In the genomic region with DNA sequence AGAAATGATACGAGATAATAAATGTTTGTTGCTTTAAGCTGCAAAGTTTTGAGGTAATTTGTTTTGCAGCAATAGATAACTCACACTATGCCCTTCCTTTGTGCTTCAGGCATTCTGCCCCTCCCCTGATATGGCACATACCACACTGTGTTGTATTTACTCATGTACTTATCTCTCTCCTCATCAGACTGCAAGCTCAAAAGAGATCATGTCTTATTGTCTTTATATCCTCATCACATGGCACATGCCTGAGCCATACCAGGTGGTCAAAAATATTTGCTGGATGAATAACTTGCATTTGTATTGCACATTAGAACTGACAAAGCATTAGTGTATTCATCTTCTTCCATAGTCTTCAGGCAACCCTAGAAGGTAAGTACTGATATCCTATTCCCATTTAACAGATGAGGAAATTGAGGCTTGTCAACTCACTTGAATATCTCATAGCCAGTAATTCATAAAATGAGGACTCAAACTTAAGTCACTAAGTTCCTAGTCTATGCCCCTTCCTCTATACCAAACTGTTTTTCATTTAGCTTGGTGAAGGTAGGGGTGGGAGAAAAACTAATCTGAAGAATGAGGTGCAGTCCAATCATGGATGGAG, we compare ENCODE assay signal across 11 cellular contexts.
DNase-seq lines count a peak whose midpoint lies in the region; ATAC-seq and TF ChIP-seq lines count a peak whose summit lies in the region.
"Had no signal": no experiment of that assay in that cellular context is flagged by ENCODE, and none has a peak within 500 bp of the region (broad histone marks: within the 10 kb centered on the region; RNA-seq: fewer than 3 reads in every experiment).

No MANE protein-coding gene starts in this region.

- POLR2A ChIA-PET in HEK293 (lab: Yijun Ruan, JAX), result no interaction called here
- POLR2A ChIA-PET in RWPE1 (lab: Yijun Ruan, JAX; ENCODE audit: low non-redundant PET), result interaction anchor here (1.3 kb wide), 1 partner anchor 91 kb away, joined by 4 read pairs; the partner anchor contains the start of gene PICALM

- H3K36me3 ChIP-seq in BLaER1 (no peaks in the 10 kb centered on the region), HEK293 (ENCODE audit: control insufficient read depth in 2 of 2, insufficient read depth in 1 of 2, low read length in 2 of 2) (no peaks in the 10 kb centered on the region)
- H3K36me3 ChIP-seq: BE2C, Peyer's patch had no signal

- H3K36me3 Mint-ChIP-seq in activated naive CD4-positive, alpha-beta T cell treated with anti-CD3 and anti-CD28 coated beads, Interleukin-2, amount 50 U/mL, for 72 hours, result no peaks in the 10 kb centered on the region

- no peak overlapping the region for H3K4me3 ChIP-seq in BLaER1
- H3K4me3 ChIP-seq in HEK293 (ENCODE audit: low read depth, low read length), result no peak overlapping the region
- H3K4me3 ChIP-seq: Peyer's patch had no signal

- H4K20me1 ChIP-seq in BLaER1, result no peaks in the 10 kb centered on the region

- DNase-seq in RWPE1 (ENCODE audit: low spot score), result peak; percentile 45
- peak; percentile 99 to 100 for DNase-seq in foreskin keratinocyte
- no peak for DNase-seq in GM20000 (ENCODE audit: low spot score)
- no peak for DNase-seq in posterior vena cava (ENCODE audit: low spot score)
- no peak for DNase-seq in activated gamma-delta T cell treated with Interleukin-2 at 50 U/mL for 16 hours
- no peak for DNase-seq in activated naive CD4-positive, alpha-beta T cell treated with anti-CD3 and anti-CD28 coated beads, Interleukin-2, amount 50 U/mL, for 72 hours (ENCODE audit: low spot score in 2 of 2)
- DNase-seq: BE2C, Peyer's patch had no signal

- no peak for TF ChIP-seq CTCF in HEK293 (tag by site-specific recombination; IDR thresholded peaks at IDR 0.05)
- no peak for TF ChIP-seq CTCF in RWPE1 (conservative IDR thresholded peaks at IDR 0.05; ENCODE audit: low read depth)
- TF ChIP-seq CTCF in foreskin keratinocyte (conservative IDR thresholded peaks at IDR 0.05), result no peak
- TF ChIP-seq CTCF in GM20000 (IDR thresholded peaks at IDR 0.05; ENCODE audit: extremely low read depth, missing control alignments), result no peak

- CTCF ChIA-PET in HEK293 (lab: Yijun Ruan, JAX), result interaction anchor here (0.7 to 1.9 kb wide), 2 partner anchors 33 to 128 kb away, joined by 3 to 6 read pairs; no protein-coding TSS in a partner anchor
- CTCF ChIA-PET in RWPE1 (lab: Yijun Ruan, JAX), result interaction anchor here (0.6 to 1.8 kb wide), 3 partner anchors 13 to 33 kb away, joined by 3 to 6 read pairs (median 3); no protein-coding TSS in a partner anchor

- H3K27ac ChIP-seq in BLaER1, result no peak overlapping the region
- no peak overlapping the region for H3K27ac ChIP-seq in HEK293 (ENCODE audit: extremely low read depth, low read depth, low read length)
- H3K27ac ChIP-seq in RWPE1, result no peak overlapping the region
- H3K27ac ChIP-seq in foreskin keratinocyte, result peak overlapping the region; percentile 71

- H3K4me2 ChIP-seq in BLaER1, result peak overlapping the region; percentile 52

- H3K9me3 Mint-ChIP-seq in activated naive CD4-positive, alpha-beta T cell treated with anti-CD3 and anti-CD28 coated beads, Interleukin-2, amount 50 U/mL, for 72 hours, result peaks cover 0 to 4% of the 10 kb centered on the region in 2 donors

- intact Hi-C loops in posterior vena cava (cut with DNase I), result no loop called here

- H3K27ac Mint-ChIP-seq in activated naive CD4-positive, alpha-beta T cell treated with anti-CD3 and anti-CD28 coated beads, Interleukin-2, amount 50 U/mL, for 72 hours, result no peak overlapping the region

- H3K9me3 ChIP-seq in BLaER1, result no peaks in the 10 kb centered on the region
- no peaks in the 10 kb centered on the region for H3K9me3 ChIP-seq in HEK293 (ENCODE audit: control insufficient read depth, insufficient read depth, low read depth, low read length)
- H3K9me3 ChIP-seq: BE2C, Peyer's patch had no signal

- peak; percentile 97 for ATAC-seq in foreskin keratinocyte
- no peak for ATAC-seq in activated naive CD4-positive, alpha-beta T cell treated with anti-CD3 and anti-CD28 coated beads, Interleukin-2, amount 50 U/mL, for 72 hours
- ATAC-seq: sciatic nerve had no signal

- H3K9ac ChIP-seq in BLaER1, result no peak overlapping the region

- H3K27me3 ChIP-seq in BLaER1, result no peaks in the 10 kb centered on the region
- H3K27me3 ChIP-seq in foreskin keratinocyte, result no peaks in the 10 kb centered on the region
- H3K27me3 ChIP-seq: BE2C, Peyer's patch had no signal

- H3K4me1 ChIP-seq in BLaER1 (peaks cover 17% of the 10 kb centered on the region), HEK293 (ENCODE audit: control insufficient read depth, insufficient read depth, low read length) (no peaks in the 10 kb centered on the region), foreskin keratinocyte (peaks cover 43% of the 10 kb centered on the region)

TF ChIP-seq in HEK293, 187 proteins besides CTCF, POLR2A, EP300 and RAD21:
- 0 out of 2 replicates have a peak, but pooled peaks have one; percentile 7 for TF ChIP-seq PRDM10 (tag by site-specific recombination; IDR thresholded peaks at IDR 0.05)
- no peak for TF ChIP-seq ZXDB (tag by site-specific recombination; IDR thresholded peaks at IDR 0.05)
TF ChIP-seq in HEK293: peak in this region for 1.

Comparison
In these comparisons a context has a peak if more than half of its experiments do, and no peak if none do; other contexts are left out.
1. DNase-seq: peak in RWPE1 (single experiment) and foreskin keratinocyte (2 of 2); none in GM20000 (single experiment), posterior vena cava (single experiment), activated gamma-delta T cell treated with Interleukin-2 at 50 U/mL for 16 hours (single experiment) and activated naive CD4-positive, alpha-beta T cell treated with anti-CD3 and anti-CD28 coated beads, Interleukin-2, amount 50 U/mL, for 72 hours (0 of 2).